ENCODE assay signal across 1 cellular context in genomic region chr19:46513461-46514236, GRCh38.
TF ChIP-seq lines count a peak whose summit lies in the region.

No MANE protein-coding gene starts in this region.

TF ChIP-seq in K562, 482 proteins besides CTCF, POLR2A, EP300 and RAD21 (continued from another document and continues in another):
- TF ChIP-seq STAT6 (CRISPR knock-in tag; IDR thresholded peaks at IDR 0.05): no peak
- no peak for TF ChIP-seq ILF3 (IDR thresholded peaks at IDR 0.05; ENCODE audit: borderline replicate concordance)
- TF ChIP-seq PHF20 (IDR thresholded peaks at IDR 0.05; ENCODE audit: partially characterized antibody): peak; percentile 62
- no peak for TF ChIP-seq CBFA2T2 (conservative IDR thresholded peaks at IDR 0.05)
- TF ChIP-seq CTBP1 (IDR thresholded peaks at IDR 0.05; ENCODE audit: borderline replicate concordance): peak; percentile 14; the same call in 1 of the 2 replicates
- TF ChIP-seq ZBTB12 (CRISPR knock-in tag; IDR thresholded peaks at IDR 0.05): no peak
- no peak for TF ChIP-seq RBM22 (IDR thresholded peaks at IDR 0.05; ENCODE audit: low read depth, low read length, poor library complexity, severe bottlenecking)
- TF ChIP-seq HOMEZ (CRISPR knock-in tag; IDR thresholded peaks at IDR 0.05): no peak
- no peak for TF ChIP-seq JUND (IDR thresholded peaks at IDR 0.05; ENCODE audit: borderline replicate concordance, low read depth, low read length)
- TF ChIP-seq JUND (tag; IDR thresholded peaks at IDR 0.05; ENCODE audit: borderline replicate concordance, low read depth, low read length): no peak
- TF ChIP-seq KAT7 (CRISPR knock-in tag; IDR thresholded peaks at IDR 0.05; ENCODE audit: borderline replicate concordance): no peak
- no peak for TF ChIP-seq CBX5 (IDR thresholded peaks at IDR 0.05; ENCODE audit: borderline replicate concordance, low read depth)
- peak; percentile 100 for TF ChIP-seq ZNF263 (CRISPR knock-in tag; IDR thresholded peaks at IDR 0.05; ENCODE audit: borderline replicate concordance)
- TF ChIP-seq KLF1 (tag; IDR thresholded peaks at IDR 0.05): no peak
- TF ChIP-seq SP2 (IDR thresholded peaks at IDR 0.05; ENCODE audit: extremely low read depth, low read depth, low read length, poor library complexity, severe bottlenecking): no peak
- no peak for TF ChIP-seq PRMT5 (CRISPR knock-in tag; IDR thresholded peaks at IDR 0.05)
- TF ChIP-seq CGGBP1 (CRISPR knock-in tag; IDR thresholded peaks at IDR 0.05): no peak
- no peak for TF ChIP-seq ILK (tag; IDR thresholded peaks at IDR 0.05; ENCODE audit: borderline replicate concordance, low read depth)
- no peak for TF ChIP-seq ZNF253 (CRISPR knock-in tag; conservative IDR thresholded peaks at IDR 0.05)
- TF ChIP-seq ZNF232 (CRISPR knock-in tag; IDR thresholded peaks at IDR 0.05): no peak
- no peak for TF ChIP-seq ZNF354B (CRISPR knock-in tag; IDR thresholded peaks at IDR 0.05)
- TF ChIP-seq MAFG (tag; conservative IDR thresholded peaks at IDR 0.05): no peak
- no peak for TF ChIP-seq NFIC (IDR thresholded peaks at IDR 0.05)
- peak; percentile 52; the same call in 1 of the 2 replicates for TF ChIP-seq SP1 (CRISPR knock-in tag; IDR thresholded peaks at IDR 0.05)
- no peak for TF ChIP-seq PKNOX1 (IDR thresholded peaks at IDR 0.05)
- no peak for TF ChIP-seq SNAPC5 (CRISPR knock-in tag; IDR thresholded peaks at IDR 0.05)
- no peak for TF ChIP-seq MCM7 (IDR thresholded peaks at IDR 0.05)
- no peak for TF ChIP-seq SMARCB1 (IDR thresholded peaks at IDR 0.05; ENCODE audit: insufficient read length, low read depth)
- no peak for TF ChIP-seq ETS1 (conservative IDR thresholded peaks at IDR 0.05; ENCODE audit: control insufficient read depth, low read depth, low read length)
- peak; percentile 36 for TF ChIP-seq CXXC5 (CRISPR knock-in tag; IDR thresholded peaks at IDR 0.05)
- TF ChIP-seq E2F4 (CRISPR knock-in tag; IDR thresholded peaks at IDR 0.05; ENCODE audit: low read depth): no peak
- peak; percentile 95 for TF ChIP-seq SMARCA5 (IDR thresholded peaks at IDR 0.05)
- no peak for TF ChIP-seq PHB (CRISPR knock-in tag; IDR thresholded peaks at IDR 0.05)
- no peak for TF ChIP-seq ID3 (CRISPR knock-in tag; IDR thresholded peaks at IDR 0.05)
- peak; percentile 36; the same call in 1 of the 2 replicates for TF ChIP-seq ID3 (tag; IDR thresholded peaks at IDR 0.05)
- TF ChIP-seq BRD4 (IDR thresholded peaks at IDR 0.05): no peak
- TF ChIP-seq ZC3H11A (IDR thresholded peaks at IDR 0.05; ENCODE audit: low read depth, low read length): no peak
- TF ChIP-seq NUFIP1 (IDR thresholded peaks at IDR 0.05; ENCODE audit: partially characterized antibody): no peak
- no peak for TF ChIP-seq ZNF184 (CRISPR knock-in tag; IDR thresholded peaks at IDR 0.05)
- no peak for TF ChIP-seq CREB3L1 (IDR thresholded peaks at IDR 0.05; ENCODE audit: borderline replicate concordance, low read depth)
- TF ChIP-seq CHD1 (IDR thresholded peaks at IDR 0.05; ENCODE audit: low read length): no peak
- TF ChIP-seq XRCC5 (IDR thresholded peaks at IDR 0.05; ENCODE audit: low read depth, low read length): peak; percentile 40; the same call in 1 of the 2 replicates
- TF ChIP-seq EGR1 (conservative IDR thresholded peaks at IDR 0.05): no peak
- TF ChIP-seq MIER1 (IDR thresholded peaks at IDR 0.05; ENCODE audit: low read depth): 0 out of 2 replicates have a peak, but pooled peaks have one; percentile 35
- TF ChIP-seq SRSF7 (optimal IDR thresholded peaks at IDR 0.05; ENCODE audit: low read depth, low read length): no peak
- TF ChIP-seq ADNP (tag; IDR thresholded peaks at IDR 0.05): peak; percentile 96
- no peak for TF ChIP-seq RBM15 (IDR thresholded peaks at IDR 0.05; ENCODE audit: insufficient read depth, low read length)
- peak; percentile 85 for TF ChIP-seq DEAF1 (CRISPR knock-in tag; IDR thresholded peaks at IDR 0.05)
- 0 out of 2 replicates have a peak, but pooled peaks have one; percentile 39 for TF ChIP-seq ZNF511 (CRISPR knock-in tag; IDR thresholded peaks at IDR 0.05)
- no peak for TF ChIP-seq TEAD1 (CRISPR knock-in tag; IDR thresholded peaks at IDR 0.05)
- no peak for TF ChIP-seq SREBF1 (IDR thresholded peaks at IDR 0.05; ENCODE audit: borderline replicate concordance, low read depth, low read length)
- no peak for TF ChIP-seq ZBTB17 (CRISPR knock-in tag; IDR thresholded peaks at IDR 0.05)
- no peak for TF ChIP-seq TRIM24 (IDR thresholded peaks at IDR 0.05)
- peak; percentile 72 for TF ChIP-seq CHD4 (IDR thresholded peaks at IDR 0.05; ENCODE audit: insufficient read depth, insufficient replicate concordance, low read depth, low read length, poor library complexity, severe bottlenecking)
- TF ChIP-seq ZNF561 (CRISPR knock-in tag; conservative IDR thresholded peaks at IDR 0.05): no peak
- TF ChIP-seq ZNF274 (IDR thresholded peaks at IDR 0.05; ENCODE audit: borderline replicate concordance, low read depth, low read length): no peak
- TF ChIP-seq ZBED1 (IDR thresholded peaks at IDR 0.05): no peak
- TF ChIP-seq BCOR (IDR thresholded peaks at IDR 0.05): peak; percentile 100
- TF ChIP-seq ZNF384 (IDR thresholded peaks at IDR 0.05; ENCODE audit: low read depth, low read length): peak; percentile 61
- no peak for TF ChIP-seq WHSC1 (IDR thresholded peaks at IDR 0.05; ENCODE audit: low read length)
- peak in 1 of 2 experiments; percentile 84; a peak in 2 of 4 replicates for TF ChIP-seq RCOR1 (IDR thresholded peaks at IDR 0.05; ENCODE audit: borderline replicate concordance in 1 of 2, low read depth in 2 of 2, low read length in 2 of 2)
- no peak for TF ChIP-seq ZNF444 (CRISPR knock-in tag; IDR thresholded peaks at IDR 0.05)
- peak; percentile 49; the same call in 1 of the 2 replicates for TF ChIP-seq KLF16 (IDR thresholded peaks at IDR 0.05)
- no peak for TF ChIP-seq SIN3B (IDR thresholded peaks at IDR 0.05; ENCODE audit: low read depth)
- TF ChIP-seq KLF13 (tag; IDR thresholded peaks at IDR 0.05; ENCODE audit: borderline replicate concordance, low read depth): no peak
- TF ChIP-seq CSDE1 (IDR thresholded peaks at IDR 0.05): no peak
